ENCODE assay signal across 20 cellular contexts in the genomic region with DNA sequence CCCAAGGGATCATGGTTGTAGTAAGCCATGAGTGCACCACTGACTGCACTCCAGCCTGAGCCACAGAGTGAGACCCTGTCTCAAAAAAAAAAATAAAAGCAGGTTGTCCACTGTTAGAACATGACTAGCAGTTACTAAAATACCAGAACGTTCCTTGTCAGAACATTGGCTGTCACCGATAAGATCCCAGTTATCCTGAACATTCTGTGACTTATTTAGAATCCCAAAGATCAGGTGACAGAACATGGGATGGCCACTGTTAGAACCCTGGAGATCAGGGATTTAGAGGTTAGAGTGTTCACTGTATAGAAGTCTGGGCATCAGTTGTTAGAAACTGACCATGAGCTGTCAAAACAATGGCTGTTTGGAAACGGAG. TPM values are rescaled to one million over a fixed set of nuclear protein-coding genes. Genes with fewer than 3 reads are reported as not detected.
DNase-seq lines count a peak whose midpoint lies in the region; ATAC-seq, FAIRE-seq and TF ChIP-seq lines count a peak whose summit lies in the region.
"Had no signal": no experiment of that assay in that cellular context is flagged by ENCODE, and none has a peak within 500 bp of the region (broad histone marks: within the 10 kb centered on the region; RNA-seq: fewer than 3 reads in every experiment).

No MANE protein-coding gene starts in this region.

- H3K27ac ChIP-seq in caudate nucleus (ENCODE audit: low read depth, low read length): peak overlapping the region; percentile 97
- H3K27ac ChIP-seq in right cardiac atrium (ENCODE audit: low read length): peak overlapping the region; percentile 72
- peak overlapping the region; percentile 65 to 86 (median 74) for H3K27ac ChIP-seq in pancreas
- H3K27ac ChIP-seq in tibial artery: peak overlapping the region; percentile 79 to 81
- H3K27ac ChIP-seq in CD8-positive, alpha-beta memory T cell (ENCODE audit: low read depth, low read length): no peak overlapping the region
- no peak overlapping the region for H3K27ac ChIP-seq in naive thymus-derived CD4-positive, alpha-beta T cell (ENCODE audit: low read depth, low read length)
- H3K27ac ChIP-seq: parathyroid adenoma had no signal

- no peaks in the 10 kb centered on the region for H3K9me3 Mint-ChIP-seq in CD8-positive, alpha-beta memory T cell
- H3K9me3 Mint-ChIP-seq in naive thymus-derived CD4-positive, alpha-beta T cell: peaks cover 0 to 2% (median 0%) of the 10 kb centered on the region in 11 donors

- H3K4me3 Mint-ChIP-seq in CD8-positive, alpha-beta memory T cell: peak overlapping the region in 1 of 7 donors; percentile 71
- no peak overlapping the region for H3K4me3 Mint-ChIP-seq in naive thymus-derived CD4-positive, alpha-beta T cell

- CTCF ChIA-PET in CD8-positive, alpha-beta memory T cell (lab: Charles Lee): interaction anchor here (0.8 kb wide), 1 partner anchor 158 kb away, joined by 3 read pairs; no protein-coding TSS in a partner anchor
- CTCF ChIA-PET in naive thymus-derived CD4-positive, alpha-beta T cell (lab: Charles Lee): interaction anchor here (0.6 kb wide), 1 partner anchor 22 kb away, joined by 5 read pairs; no protein-coding TSS in a partner anchor

- H3K36me3 Mint-ChIP-seq in CD8-positive, alpha-beta memory T cell: no peaks in the 10 kb centered on the region
- peaks cover 0 to 19% (median 0%) of the 10 kb centered on the region in 5 donors for H3K36me3 Mint-ChIP-seq in naive thymus-derived CD4-positive, alpha-beta T cell

- H3K9me3 ChIP-seq in right cardiac atrium (ENCODE audit: control insufficient read depth, low read length) (no peaks in the 10 kb centered on the region), pancreas (no peaks in the 10 kb centered on the region), tibial artery (no peaks in the 10 kb centered on the region)
- H3K9me3 ChIP-seq in CD8-positive, alpha-beta memory T cell (ENCODE audit: low read length): no peaks in the 10 kb centered on the region
- no peaks in the 10 kb centered on the region for H3K9me3 ChIP-seq in naive thymus-derived CD4-positive, alpha-beta T cell (ENCODE audit: control insufficient read depth in 2 of 3, low read length in 3 of 3)
- H3K9me3 ChIP-seq: adrenal gland, Peyer's patch had no signal

- peak overlapping the region in 1 of 8 donors; percentile 27 for H3K27ac Mint-ChIP-seq in CD8-positive, alpha-beta memory T cell
- peak overlapping the region in 2 of 9 donors; percentile 11 to 22 for H3K27ac Mint-ChIP-seq in naive thymus-derived CD4-positive, alpha-beta T cell

- H3K4me1 Mint-ChIP-seq in CD8-positive, alpha-beta memory T cell: peaks cover 8 to 16% (median 11%) of the 10 kb centered on the region in 3 donors
- peaks cover 4 to 31% (median 9%) of the 10 kb centered on the region in 7 donors for H3K4me1 Mint-ChIP-seq in naive thymus-derived CD4-positive, alpha-beta T cell

- DNase-seq in caudate nucleus (lab: John Stamatoyannopoulos, UW) (no peak), right cardiac atrium (no peak), pancreas (no peak), tibial artery (no peak), NCI-H2171 treated with DMSO at 0.1 percent for 48 hours (lab: John Stamatoyannopoulos, UW) (no peak)
- no peak for DNase-seq in CD8-positive, alpha-beta memory T cell
- DNase-seq in naive thymus-derived CD4-positive, alpha-beta T cell: no peak
- DNase-seq: cerebellar nuclear complex, COR-L47, NCI-H1417 had no signal

- no peak for FAIRE-seq in pancreas (lab: Jason Lieb, UNC)
- FAIRE-seq: GM18507, H1, urothelium cell line had no signal

- H3K4me3 ChIP-seq in right cardiac atrium (ENCODE audit: low read length) (no peak overlapping the region), pancreas (no peak overlapping the region), tibial artery (no peak overlapping the region)
- no peak overlapping the region for H3K4me3 ChIP-seq in CD8-positive, alpha-beta memory T cell (ENCODE audit: low read length)
- H3K4me3 ChIP-seq in naive thymus-derived CD4-positive, alpha-beta T cell (ENCODE audit: low read length): no peak overlapping the region
- H3K4me3 ChIP-seq: adrenal gland, hepatocyte, Peyer's patch had no signal

- H3K36me3 ChIP-seq in pancreas (no peaks in the 10 kb centered on the region), tibial artery (no peaks in the 10 kb centered on the region)
- H3K36me3 ChIP-seq in CD8-positive, alpha-beta memory T cell (ENCODE audit: insufficient read depth, low read length): no peaks in the 10 kb centered on the region
- no peaks in the 10 kb centered on the region for H3K36me3 ChIP-seq in naive thymus-derived CD4-positive, alpha-beta T cell (ENCODE audit: control insufficient read depth in 2 of 3, insufficient read depth in 3 of 3, low read length in 3 of 3)
- H3K36me3 ChIP-seq: adrenal gland, Peyer's patch had no signal

- no peaks in the 10 kb centered on the region for H3K27me3 ChIP-seq in right cardiac atrium (ENCODE audit: control insufficient read depth, insufficient read depth)
- no peaks in the 10 kb centered on the region for H3K27me3 ChIP-seq in pancreas
- no peaks in the 10 kb centered on the region for H3K27me3 ChIP-seq in tibial artery
- H3K27me3 ChIP-seq in CD8-positive, alpha-beta memory T cell (ENCODE audit: insufficient read depth, low read length, poor library complexity, severe bottlenecking): no peaks in the 10 kb centered on the region
- H3K27me3 ChIP-seq in naive thymus-derived CD4-positive, alpha-beta T cell (ENCODE audit: control insufficient read depth in 2 of 2, insufficient read depth in 2 of 2, low read length in 2 of 2): no peaks in the 10 kb centered on the region
- H3K27me3 ChIP-seq: adrenal gland, hepatocyte, Peyer's patch had no signal

- intact Hi-C loops in right cardiac atrium (cut with DNase I): no loop called here
- intact Hi-C loops in pancreas (cut with DNase I): no loop called here
- intact Hi-C loops in tibial artery (cut with DNase I; ENCODE audit: low total_unique reads): no loop called here
- intact Hi-C loops in naive thymus-derived CD4-positive, alpha-beta T cell (cut with micrococcal nuclease): no loop called here

- ATAC-seq in right cardiac atrium (peak; percentile 10 to 19), pancreas (peak in 2 of 4 donors; percentile 2), HG03521 (IDR thresholded peaks at IDR 0.05; ENCODE audit: unreplicated experiment) (no peak)
- ATAC-seq in naive thymus-derived CD4-positive, alpha-beta T cell: no peak

- H3K27me3 Mint-ChIP-seq in CD8-positive, alpha-beta memory T cell: peaks cover 0 to 1% of the 10 kb centered on the region in 2 donors
- no peaks in the 10 kb centered on the region for H3K27me3 Mint-ChIP-seq in naive thymus-derived CD4-positive, alpha-beta T cell

- H3K4me1 ChIP-seq in right cardiac atrium (ENCODE audit: control insufficient read depth, insufficient read depth, low read length) (peaks cover 2% of the 10 kb centered on the region), pancreas (peaks cover 10 to 13% (median 10%) of the 10 kb centered on the region in 3 donors), tibial artery (peaks cover 0 to 38% (median 36%) of the 10 kb centered on the region in 4 donors)
- peaks cover 9% of the 10 kb centered on the region for H3K4me1 ChIP-seq in CD8-positive, alpha-beta memory T cell (ENCODE audit: insufficient read depth, low read length)
- peaks cover 4 to 9% of the 10 kb centered on the region in 2 donors for H3K4me1 ChIP-seq in naive thymus-derived CD4-positive, alpha-beta T cell (ENCODE audit: control insufficient read depth in 2 of 2, insufficient read depth in 2 of 2, low read length in 2 of 2)
- H3K4me1 ChIP-seq: parathyroid adenoma had no signal

- no peak for TF ChIP-seq CTCF in pancreas (IDR thresholded peaks at IDR 0.05)
- no peak for TF ChIP-seq CTCF in tibial artery (IDR thresholded peaks at IDR 0.05)

- 35% methylated on average over 3 of the region's 3 CpGs for WGBS in right cardiac atrium
- 47 to 51% methylated on average over 3 of the region's 3 CpGs for WGBS in pancreas, 2 donors

- POLR2A ChIA-PET in CD8-positive, alpha-beta memory T cell (lab: Charles Lee): no interaction called here
- POLR2A ChIA-PET in naive thymus-derived CD4-positive, alpha-beta T cell (lab: Charles Lee): no interaction called here

RNA-seq across cellular contexts. Expression of a gene that starts 8.6 kb away (rescaled TPM):
- total RNA-seq in right cardiac atrium (10 to 100 TPM; 11.1 to 21.5 (median 12.1) TPM), pancreas (10 to 100 TPM in 1 of 6 donors, 1 to 10 TPM in 5; 3.2 to 10.2 (median 4.6) TPM)
- polyA plus RNA-seq in right cardiac atrium (10.3 TPM), pancreas (10 to 100 TPM; 43.1 to 59.5 TPM)
- 1 to 10 TPM; 4.2 to 5.1 TPM for total RNA-seq in CD8-positive, alpha-beta memory T cell
- polyA plus RNA-seq in CD8-positive, alpha-beta memory T cell: 1.7 TPM
- total RNA-seq in naive thymus-derived CD4-positive, alpha-beta T cell: 10 to 100 TPM; 17.2 to 53.8 (median 20.8) TPM
- 1 to 10 TPM; 5.1 to 7.6 TPM for polyA plus RNA-seq in naive thymus-derived CD4-positive, alpha-beta T cell
- total RNA-seq: Daoy had no signal

RNA-seq across cellular contexts. Expression of a gene that starts 32.0 kb away (rescaled TPM):
- total RNA-seq in right cardiac atrium: 10 to 100 TPM; 23.7 to 39.3 (median 29.6) TPM
- 15.7 TPM for polyA plus RNA-seq in right cardiac atrium
- total RNA-seq in pancreas: 10 to 100 TPM; 13.1 to 27.0 (median 20.1) TPM
- polyA plus RNA-seq in pancreas: 10 to 100 TPM; 11.5 to 19.7 TPM
- total RNA-seq in CD8-positive, alpha-beta memory T cell: 100 to 1,000 TPM; 132 to 141 TPM
- 100 TPM for polyA plus RNA-seq in CD8-positive, alpha-beta memory T cell
- total RNA-seq in naive thymus-derived CD4-positive, alpha-beta T cell: 100 to 1,000 TPM in 1 of 5 experiments, 10 to 100 TPM in 4; 75.4 to 223 (median 94.4) TPM
- 10 to 100 TPM; 53.2 to 56.3 TPM for polyA plus RNA-seq in naive thymus-derived CD4-positive, alpha-beta T cell

RNA-seq across cellular contexts. Expression of a gene that starts 35.9 kb away (rescaled TPM):
- total RNA-seq in right cardiac atrium (1 to 10 TPM in 2 of 4 donors, under 1 TPM in 2; 0.88 to 1.3 (median 0.98) TPM), pancreas (1 to 10 TPM; 1.9 to 6.2 (median 4.6) TPM)
- polyA plus RNA-seq in right cardiac atrium (0.48 TPM), pancreas (1 to 10 TPM; 4.6 to 7.3 TPM)
- total RNA-seq in CD8-positive, alpha-beta memory T cell: under 1 TPM; 0.16 to 0.24 TPM
- polyA plus RNA-seq in CD8-positive, alpha-beta memory T cell: not detected
- total RNA-seq in naive thymus-derived CD4-positive, alpha-beta T cell: 10 to 100 TPM in 1 of 5 experiments, under 1 TPM in 3, not detected in 1; 0.32 to 11.5 (median 0.77) TPM
- polyA plus RNA-seq in naive thymus-derived CD4-positive, alpha-beta T cell: not detected
- total RNA-seq: kidney epithelial cell had no signal

Comparison
In these comparisons a context has a peak if more than half of its experiments do, and no peak if none do; other contexts are left out.
1. H3K27ac ChIP-seq: peak in caudate nucleus (single experiment), right cardiac atrium (single experiment), pancreas (4 of 4) and tibial artery (2 of 2); none in CD8-positive, alpha-beta memory T cell (single experiment) and naive thymus-derived CD4-positive, alpha-beta T cell (single experiment).
2. ATAC-seq: peak in right cardiac atrium (2 of 2); none in HG03521 (single experiment) and naive thymus-derived CD4-positive, alpha-beta T cell (single experiment).